14 cellular contexts compared by ENCODE assay signal in the genomic region with DNA sequence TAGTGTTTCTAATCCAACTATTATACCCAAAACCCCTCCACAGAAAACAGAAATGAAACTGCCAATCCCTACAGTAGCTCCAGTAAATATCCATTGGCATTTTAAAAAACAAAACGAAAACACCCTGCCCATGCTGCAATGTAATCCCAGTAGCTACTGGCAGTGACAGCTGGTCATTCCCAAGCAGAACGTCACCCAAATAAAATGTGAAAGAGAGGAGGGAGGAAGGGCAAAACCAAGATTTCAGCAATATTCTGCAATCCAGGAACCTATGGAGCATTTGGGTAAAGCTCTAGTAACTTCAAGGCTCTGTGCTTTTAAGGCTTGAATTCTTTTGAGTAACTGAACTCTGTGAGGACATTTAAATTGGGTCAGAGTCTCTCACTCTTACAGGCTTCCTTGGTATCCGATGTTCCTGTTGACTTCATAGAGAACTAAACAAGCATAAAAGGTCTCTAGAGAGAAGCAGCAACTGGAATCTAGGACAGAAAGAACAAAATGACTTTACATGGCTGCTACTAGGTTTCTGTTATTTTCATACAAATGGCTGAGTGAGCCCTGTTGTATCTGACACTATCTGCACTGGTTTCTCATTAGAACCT.
A peak's percentile ranks its signal among the peaks of the same experiment; 100 is the strongest.
DNase-seq lines count a peak whose midpoint lies in the region; ATAC-seq and TF ChIP-seq lines count a peak whose summit lies in the region.
"Had no signal": no experiment of that assay in that cellular context is flagged by ENCODE, and none has a peak within 500 bp of the region (broad histone marks: within the 10 kb centered on the region; RNA-seq: fewer than 3 reads in every experiment).

No MANE protein-coding gene starts in this region.

- WGBS in right cardiac atrium = 39% methylated on average over 3 of the region's 3 CpGs

- H3K36me3 Mint-ChIP-seq in CD14-positive monocyte = no peaks in the 10 kb centered on the region

- H3K27ac ChIP-seq in brain microvascular endothelial cell = no peak overlapping the region
- peak overlapping the region; percentile 15 for H3K27ac ChIP-seq in right cardiac atrium (ENCODE audit: low read length)
- peak overlapping the region; percentile 95 for H3K27ac ChIP-seq in skeletal muscle tissue (ENCODE audit: low read depth, low read length)

- in situ Hi-C loops in brain microvascular endothelial cell (cut with HindIII; ENCODE audit: low pct_ligation_motif_present, low sequenced_read_pairs) = no loop called here

- H3K9me3 Mint-ChIP-seq in CD14-positive monocyte = peaks cover 0 to 4% (median 0%) of the 10 kb centered on the region in 7 donors
- H3K9me3 Mint-ChIP-seq: T-cell had no signal

- H3K36me3 ChIP-seq in brain microvascular endothelial cell (replicated peaks) (no peaks in the 10 kb centered on the region), skeletal muscle tissue (ENCODE audit: control insufficient read depth in 3 of 3, insufficient read depth in 3 of 3, low read length in 3 of 3) (no peaks in the 10 kb centered on the region)
- H3K36me3 ChIP-seq: transverse colon had no signal

- H3K9me3 ChIP-seq in right cardiac atrium (ENCODE audit: control insufficient read depth, low read length) = no peaks in the 10 kb centered on the region
- H3K9me3 ChIP-seq in skeletal muscle tissue (ENCODE audit: control insufficient read depth in 3 of 3, low read length in 3 of 3) = no peaks in the 10 kb centered on the region
- H3K9me3 ChIP-seq: transverse colon had no signal

- no peak overlapping the region for H3K4me3 Mint-ChIP-seq in CD14-positive monocyte
- H3K4me3 Mint-ChIP-seq: T-cell had no signal

- H3K27ac Mint-ChIP-seq in CD14-positive monocyte = peak overlapping the region in 1 of 7 donors; percentile 57

- H3K27me3 Mint-ChIP-seq in CD14-positive monocyte (ENCODE audit: low read depth in 3 of 3) = no peaks in the 10 kb centered on the region
- H3K27me3 Mint-ChIP-seq: T-cell had no signal

- ATAC-seq in right cardiac atrium (peak; percentile 32 to 54), HG02571 (IDR thresholded peaks at IDR 0.05; ENCODE audit: unreplicated experiment) (no peak), GM18519 (IDR thresholded peaks at IDR 0.05; ENCODE audit: low FRiP score, unreplicated experiment) (no peak)
- ATAC-seq: T-cell had no signal

- H3K27me3 ChIP-seq in brain microvascular endothelial cell (replicated peaks) = no peaks in the 10 kb centered on the region
- no peaks in the 10 kb centered on the region for H3K27me3 ChIP-seq in right cardiac atrium (ENCODE audit: control insufficient read depth, insufficient read depth)
- no peaks in the 10 kb centered on the region for H3K27me3 ChIP-seq in skeletal muscle tissue (ENCODE audit: control insufficient read depth in 3 of 3, insufficient read depth in 3 of 3, low read length in 3 of 3)
- H3K27me3 ChIP-seq: transverse colon had no signal

- H3K4me1 ChIP-seq in right cardiac atrium (ENCODE audit: control insufficient read depth, insufficient read depth, low read length) (peaks cover 2% of the 10 kb centered on the region), skeletal muscle tissue (ENCODE audit: control insufficient read depth in 3 of 3, insufficient read depth in 3 of 3, low read length in 3 of 3) (peaks cover 23 to 45% (median 30%) of the 10 kb centered on the region in 3 donors)

- DNase-seq in HCEC 1CT = peak; percentile 65
- peak; percentile 24 for DNase-seq in brain microvascular endothelial cell
- DNase-seq in right cardiac atrium = no peak
- no peak for DNase-seq in CD14-positive monocyte (ENCODE audit: low spot score)
- DNase-seq in activated effector memory CD4-positive, alpha-beta T cell treated with anti-CD3 and anti-CD28 coated beads, Interleukin-2, amount 50 U/mL, for 16 hours = no peak
- DNase-seq: activated CD4-positive, alpha-beta T cell treated with anti-CD3 and anti-CD28 coated beads, Interleukin-2, amount 50 U/mL, for 1 hour; central memory CD4-positive, alpha-beta T cell; KG1; NCI-H2081; T-cell; transverse colon had no signal

- TF ChIP-seq CTCF in brain microvascular endothelial cell (IDR thresholded peaks at IDR 0.05; ENCODE audit: low read depth, low read length, missing control alignments) (no peak), CD14-positive monocyte (IDR thresholded peaks at IDR 0.05) (no peak)

- peak overlapping the region; percentile 42 to 77 (median 59) for H3K9ac ChIP-seq in skeletal muscle tissue (ENCODE audit: low read depth in 1 of 3, low read length in 3 of 3)

- no peak overlapping the region for H3K4me3 ChIP-seq in brain microvascular endothelial cell (ENCODE audit: low read depth, low read length)
- H3K4me3 ChIP-seq in right cardiac atrium (ENCODE audit: low read length) = no peak overlapping the region
- H3K4me3 ChIP-seq in skeletal muscle tissue (ENCODE audit: low read length in 3 of 3) = peak overlapping the region; percentile 24 to 65 (median 52)
- H3K4me3 ChIP-seq: transverse colon had no signal

- intact Hi-C loops in right cardiac atrium (cut with DNase I) = loop anchor here in 1 of 4 donors (10.0 kb wide), 1 partner anchor 131 kb away; no protein-coding TSS in a partner anchor
- intact Hi-C loops in CD14-positive monocyte (cut with micrococcal nuclease) = no loop called here

- peaks cover 9% of the 10 kb centered on the region for H3K4me1 Mint-ChIP-seq in CD14-positive monocyte

Comparison
In these comparisons a context has a peak if more than half of its experiments do, and no peak if none do; other contexts are left out.
1. DNase-seq: peak in HCEC 1CT (single experiment) and brain microvascular endothelial cell (single experiment); none in right cardiac atrium (0 of 3), CD14-positive monocyte (single experiment) and activated effector memory CD4-positive, alpha-beta T cell treated with anti-CD3 and anti-CD28 coated beads, Interleukin-2, amount 50 U/mL, for 16 hours (single experiment).
2. H3K4me3 ChIP-seq: peak in skeletal muscle tissue (3 of 3); none in brain microvascular endothelial cell (single experiment) and right cardiac atrium (single experiment).
3. ATAC-seq: peak in right cardiac atrium (2 of 2); none in HG02571 (single experiment) and GM18519 (single experiment).